29 cellular contexts compared by ENCODE assay signal in genomic region chr4:22780797-22781196, GRCh38.
"Had no signal": no experiment of that assay in that cellular context is flagged by ENCODE, and none has a peak within 500 bp of the region (broad histone marks: within the 10 kb centered on the region; RNA-seq: fewer than 3 reads in every experiment).

No MANE protein-coding gene starts in this region.

- H3K36me3 ChIP-seq: brain microvascular endothelial cell had no signal

- H3K4me1 Mint-ChIP-seq: activated CD4-positive, alpha-beta memory T cell treated with anti-CD3 and anti-CD28 coated beads, Interleukin-2, amount 10 ng/mL, durations not matched to agents 7 days and 5 days; activated CD4-positive, alpha-beta T cell treated with anti-CD3 and anti-CD28 coated beads, Interleukin-2, amount 10 ng/mL, durations not matched to agents 7 days and 5 days; central memory CD8-positive, alpha-beta T cell; endodermal cell had no signal

- H3K27me3 Mint-ChIP-seq: activated CD4-positive, alpha-beta memory T cell treated with anti-CD3 and anti-CD28 coated beads, Interleukin-2, amount 10 ng/mL, durations not matched to agents 7 days and 5 days; activated CD4-positive, alpha-beta T cell treated with anti-CD3 and anti-CD28 coated beads, Interleukin-2, amount 10 ng/mL, durations not matched to agents 7 days and 5 days; activated naive CD8-positive, alpha-beta T cell; activated T-cell treated with anti-CD3 and anti-CD28 coated beads, Interleukin-2, amount 50 U/mL, for 24 hours; central memory CD8-positive, alpha-beta T cell; dendritic cell treated with granulocyte-macrophage colony-stimulating factor and Interleukin-4, amounts not matched to agents 40 ng/mL and 50 ng/mL, for 4 days had no signal

- H3K27ac Mint-ChIP-seq: activated CD4-positive, alpha-beta memory T cell treated with anti-CD3 and anti-CD28 coated beads, Interleukin-2, amount 10 ng/mL, durations not matched to agents 7 days and 5 days; activated CD4-positive, alpha-beta T cell treated with anti-CD3 and anti-CD28 coated beads, Interleukin-2, amount 10 ng/mL, durations not matched to agents 7 days and 5 days; activated naive CD8-positive, alpha-beta T cell; activated T-cell treated with anti-CD3 and anti-CD28 coated beads, Interleukin-2, amount 50 U/mL, for 24 hours; activated T-cell treated with anti-CD3 and anti-CD28 coated beads, Interleukin-2, amount 50 U/mL, for 72 hours; dendritic cell treated with granulocyte-macrophage colony-stimulating factor and Interleukin-4, amounts not matched to agents 40 ng/mL and 50 ng/mL, for 4 days; endodermal cell had no signal

- FAIRE-seq: astrocyte, bronchial epithelial cell, frontal cortex had no signal

- DNase-seq: activated CD4-positive, alpha-beta memory T cell treated with anti-CD3 and anti-CD28 coated beads, Interleukin-2, amount 10 ng/mL, durations not matched to agents 7 days and 5 days; activated CD4-positive, alpha-beta T cell treated with anti-CD3 and anti-CD28 coated beads for 1 hour; activated CD4-positive, alpha-beta T cell treated with anti-CD3 and anti-CD28 coated beads for 4 hours; activated CD4-positive, alpha-beta T cell treated with anti-CD3 and anti-CD28 coated beads, Interleukin-2, amount 10 ng/mL, durations not matched to agents 7 days and 5 days; activated CD4-positive, alpha-beta T cell treated with anti-CD3 and anti-CD28 coated beads, Interleukin-2, amount 50 U/mL, for 4 hours; activated CD8-positive, alpha-beta memory T cell treated with anti-CD3 and anti-CD28 coated beads, Interleukin-2, amount 50 U/mL, for 48 hours; activated gamma-delta T cell treated with Interleukin-2 at 50 U/mL for 16 hours; activated naive CD4-positive, alpha-beta T cell treated with anti-CD3 and anti-CD28 coated beads, Interleukin-2, amount 50 U/mL, for 16 hours; activated naive CD4-positive, alpha-beta T cell treated with Interleukin-2 at 50 U/mL for 16 hours; activated T-cell treated with anti-CD3 and anti-CD28 coated beads for 4 hours; activated T-cell treated with anti-CD3 and anti-CD28 coated beads, Interleukin-2, amount 50 U/mL, for 24 hours; activated T-cell treated with anti-CD3 and anti-CD28 coated beads, Interleukin-2, amount 50 U/mL, for 72 hours; amniotic stem cell; anterior cingulate cortex; brain microvascular endothelial cell; dorsolateral prefrontal cortex; effector memory CD4-positive, alpha-beta T cell; endodermal cell; foreskin fibroblast; head of caudate nucleus; T-helper 2 cell had no signal

- H3K4me3 Mint-ChIP-seq: activated CD4-positive, alpha-beta memory T cell treated with anti-CD3 and anti-CD28 coated beads, Interleukin-2, amount 10 ng/mL, durations not matched to agents 7 days and 5 days; activated CD4-positive, alpha-beta T cell treated with anti-CD3 and anti-CD28 coated beads, Interleukin-2, amount 10 ng/mL, durations not matched to agents 7 days and 5 days; activated naive CD8-positive, alpha-beta T cell; activated T-cell treated with anti-CD3 and anti-CD28 coated beads, Interleukin-2, amount 50 U/mL, for 24 hours; activated T-cell treated with anti-CD3 and anti-CD28 coated beads, Interleukin-2, amount 50 U/mL, for 72 hours; central memory CD8-positive, alpha-beta T cell; dendritic cell treated with granulocyte-macrophage colony-stimulating factor and Interleukin-4, amounts not matched to agents 40 ng/mL and 50 ng/mL, for 4 days; endodermal cell had no signal

- H3K27ac ChIP-seq: brain microvascular endothelial cell, coronary artery, dorsolateral prefrontal cortex had no signal

- H3K27me3 ChIP-seq: brain microvascular endothelial cell had no signal

- ATAC-seq: activated T-cell treated with anti-CD3 and anti-CD28 coated beads, Interleukin-2, amount 50 U/mL, for 72 hours; esophagus mucosa had no signal

- H3K4me3 ChIP-seq: coronary artery, dorsolateral prefrontal cortex had no signal

- H3K36me3 Mint-ChIP-seq: activated naive CD8-positive, alpha-beta T cell had no signal
